ENCODE assay signal across 14 cellular contexts in genomic region chr9:34176089-34176488, GRCh38.
"Had no signal": no experiment of that assay in that cellular context is flagged by ENCODE, and none has a peak within 500 bp of the region (broad histone marks: within the 10 kb centered on the region; RNA-seq: fewer than 3 reads in every experiment).

No MANE protein-coding gene starts in this region.

- H3K27ac ChIP-seq: body of pancreas, dorsolateral prefrontal cortex, gastroesophageal sphincter, sigmoid colon had no signal

- DNase-seq: amniotic stem cell; body of pancreas; dorsolateral prefrontal cortex; hippocampal formation; left colon; nephron progenitor cell; sigmoid colon; stimulated activated CD4-positive, alpha-beta T cell treated with anti-CD3 and anti-CD28 coated beads, Interleukin-12 subunit alpha, Interleukin-12 subunit beta, amount 100 ng/mL, for 4 hours; stimulated activated CD4-positive, alpha-beta T cell treated with anti-CD3 and anti-CD28 coated beads, Interleukin-4, amount 100 ng/mL, for 1 hour; stimulated activated CD8-positive, alpha-beta memory T cell treated with anti-CD3 and anti-CD28 coated beads, Interleukin-4, amount 100 ng/mL, for 48 hours; stimulated activated naive CD8-positive, alpha-beta T cell treated with anti-CD3 and anti-CD28 coated beads, Interleukin-15, Interleukin-2, amounts not matched to agents 100 U/mL and 50 U/mL, for 24 hours had no signal

- ATAC-seq: activated CD4-positive, CD25-positive, alpha-beta regulatory T cell treated with anti-CD3 and anti-CD28 coated beads, Interleukin-2, amount 50 U/mL, for 24 hours; activated naive CD4-positive, alpha-beta T cell treated with anti-CD3 and anti-CD28 coated beads, Interleukin-2, amount 50 U/mL, for 72 hours; body of pancreas; gastroesophageal sphincter; left colon; stimulated activated naive CD8-positive, alpha-beta T cell treated with anti-CD3 and anti-CD28 coated beads, Interleukin-15, Interleukin-2, amounts not matched to agents 100 U/mL and 50 U/mL, for 24 hours had no signal

- H3K36me3 ChIP-seq: sigmoid colon had no signal

- H3K27me3 ChIP-seq: body of pancreas, dorsolateral prefrontal cortex, gastroesophageal sphincter, sigmoid colon had no signal

- H3K9me3 ChIP-seq: body of pancreas, gastroesophageal sphincter, sigmoid colon had no signal

- H3K4me3 ChIP-seq: body of pancreas, dorsolateral prefrontal cortex, gastroesophageal sphincter, sigmoid colon had no signal
